In genomic region chr20:44979090-44979621, GRCh38 we compare ENCODE assay signal across 8 cellular contexts. TPM values are rescaled to one million over a fixed set of nuclear protein-coding genes. Genes with fewer than 3 reads are reported as not detected.
A peak's percentile ranks its signal among the peaks of the same experiment; 100 is the strongest.
DNase-seq lines count a peak whose midpoint lies in the region; ATAC-seq and TF ChIP-seq lines count a peak whose summit lies in the region.

No MANE protein-coding gene starts in this region.

- H2AFZ ChIP-seq in fibroblast of lung (ENCODE audit: low read length) (no peak overlapping the region), GM23248 (no peak overlapping the region)

- in situ Hi-C loops in GM23248 (cut with MboI) = no loop called here

- 88 to 97% methylated on average over 2 of the region's 2 CpGs for WGBS in GM23248 (ENCODE audit: low coverage in 1 of 2, low lambda C conversion rate in 2 of 2, missing lambda C conversion rate in 2 of 2), 2 experiments

- H3K9ac ChIP-seq in fibroblast of lung (ENCODE audit: insufficient read depth, low read length) = no peak overlapping the region
- H3K9ac ChIP-seq in GM23248 = no peak overlapping the region

- H3K4me2 ChIP-seq in fibroblast of lung (ENCODE audit: extremely low read depth, insufficient read depth, low read length) (peak overlapping the region; percentile 29), GM23248 (ENCODE audit: unreplicated experiment) (no peak overlapping the region)

- TF ChIP-seq CTCF in C4-2B (conservative IDR thresholded peaks at IDR 0.05) (no peak), fibroblast of lung (conservative IDR thresholded peaks at IDR 0.05 in 1 of 2, IDR thresholded peaks at IDR 0.05 in 1 of 2; ENCODE audit: low read depth in 1 of 2, low read length in 2 of 2) (no peak)

- H3K4me1 ChIP-seq in fibroblast of lung (ENCODE audit: control insufficient read depth, extremely low read depth, insufficient read depth, low read length) (peaks cover 2% of the 10 kb centered on the region), GM23248 (ENCODE audit: insufficient read depth) (no peaks in the 10 kb centered on the region)

- H3K36me3 ChIP-seq in fibroblast of lung (ENCODE audit: control insufficient read depth, insufficient read depth, low read length) = peaks cover 6% of the 10 kb centered on the region
- peaks cover 55% of the 10 kb centered on the region for H3K36me3 ChIP-seq in GM23248 (ENCODE audit: low read depth)

- H3K27ac ChIP-seq in C4-2B (peak overlapping the region; percentile 59), fibroblast of lung (ENCODE audit: insufficient read depth, low read length) (peak overlapping the region; percentile 16), GM23248 (no peak overlapping the region)

- H3K79me2 ChIP-seq in fibroblast of lung (ENCODE audit: control insufficient read depth, insufficient read depth, low read length) (no peaks in the 10 kb centered on the region), GM23248 (ENCODE audit: insufficient read depth) (peaks cover 14% of the 10 kb centered on the region; the same call in 1 of the 2 replicates)

- H3K27me3 ChIP-seq in fibroblast of lung (ENCODE audit: control insufficient read depth, insufficient read depth, low read length) (no peaks in the 10 kb centered on the region), GM23248 (replicated peaks; ENCODE audit: insufficient read depth) (no peaks in the 10 kb centered on the region)

- no peaks in the 10 kb centered on the region for H3K9me2 ChIP-seq in GM23248 (ENCODE audit: insufficient read depth)

- H3K4me3 ChIP-seq in fibroblast of lung (replicated peaks in 1 of 4; ENCODE audit: control extremely low read depth in 1 of 4, insufficient read depth in 1 of 4, low read depth in 3 of 4, low read length in 4 of 4) (no peak overlapping the region), GM23248 (no peak overlapping the region)

- ATAC-seq in GM19467 (IDR thresholded peaks at IDR 0.05; ENCODE audit: unreplicated experiment) = peak; percentile 83
- ATAC-seq in HG03565 (IDR thresholded peaks at IDR 0.05; ENCODE audit: unreplicated experiment) = peak; percentile 87

- H3K9me3 ChIP-seq in fibroblast of lung (ENCODE audit: control insufficient read depth, insufficient read depth, low read depth, low read length) (no peaks in the 10 kb centered on the region), GM23248 (ENCODE audit: low read depth) (no peaks in the 10 kb centered on the region)

- H4K20me1 ChIP-seq in fibroblast of lung (ENCODE audit: control insufficient read depth, extremely low read depth, insufficient read depth, low read length) (no peaks in the 10 kb centered on the region), GM23248 (ENCODE audit: insufficient read depth) (no peaks in the 10 kb centered on the region)

- DNase-seq in activated CD4-positive, alpha-beta T cell treated with anti-CD3 and anti-CD28 coated beads for 1 hour = peak; percentile 47
- DNase-seq in fibroblast of lung (ENCODE audit: low read depth in 2 of 2) (peak; percentile 24 to 49), NCI-H1105 treated with DMSO at 0.1 percent for 48 hours (lab: John Stamatoyannopoulos, UW) (no peak), GM23248 (no peak)
- peak; percentile 57 for DNase-seq in stimulated activated CD8-positive, alpha-beta memory T cell treated with anti-CD3 and anti-CD28 coated beads, Interleukin-12 subunit alpha, Interleukin-12 subunit beta, amount 100 ng/mL, for 1 hour (ENCODE audit: low read depth)

- H3F3A ChIP-seq in GM23248 (ENCODE audit: insufficient read depth) = no peaks in the 10 kb centered on the region

RNA-seq across cellular contexts. Expression of gene STK4, which starts 12.8 kb away (rescaled TPM):
- 22.9 and 31.7 TPM in 2 replicates for total RNA-seq in fibroblast of lung
- polyA plus RNA-seq in fibroblast of lung = 19.0 and 23.4 TPM in 2 replicates
- polyA plus RNA-seq in fibroblast of lung (2012) = 10.9 and 11.0 TPM in 2 replicates
- polyA minus RNA-seq in fibroblast of lung (ENCODE audit: low replicate concordance) = 12.8 and 21.5 TPM in 2 replicates
- total RNA-seq in GM23248 (2014; rRNA removed; shearing (Covaris generic)) = 21.9 and 30.4 TPM in 2 replicates
- polyA plus RNA-seq in GM23248 (2016; fragmentation: Nextera tagmentation; extraction: Ambion mirVana) = 33.4 and 35.1 TPM in 2 replicates

RNA-seq across cellular contexts. Expression of gene TOMM34, which starts 19.0 kb away (rescaled TPM):
- total RNA-seq in fibroblast of lung = 10.5 and 15.5 TPM in 2 replicates
- 25.6 and 58.7 TPM in 2 replicates for polyA plus RNA-seq in fibroblast of lung
- polyA plus RNA-seq in fibroblast of lung (2012) = 25.4 and 57.2 TPM in 2 replicates
- polyA minus RNA-seq in fibroblast of lung (ENCODE audit: low replicate concordance) = 17.8 and 32.5 TPM in 2 replicates
- total RNA-seq in GM23248 (2014; rRNA removed; shearing (Covaris generic)) = 53.0 and 63.8 TPM in 2 replicates
- 63.4 and 69.9 TPM in 2 replicates for polyA plus RNA-seq in GM23248 (2016; fragmentation: Nextera tagmentation; extraction: Ambion mirVana)

Comparison
In these comparisons a context has a peak if more than half of its experiments do, and no peak if none do; other contexts are left out.
1. DNase-seq: peak in activated CD4-positive, alpha-beta T cell treated with anti-CD3 and anti-CD28 coated beads for 1 hour (single experiment), fibroblast of lung (2 of 2) and stimulated activated CD8-positive, alpha-beta memory T cell treated with anti-CD3 and anti-CD28 coated beads, Interleukin-12 subunit alpha, Interleukin-12 subunit beta, amount 100 ng/mL, for 1 hour (single experiment); none in NCI-H1105 treated with DMSO at 0.1 percent for 48 hours (single experiment) and GM23248 (single experiment).